In genomic region chr17:28507567-28508195, GRCh38 we compare ENCODE assay signal across 22 cellular contexts. TPM values are rescaled to one million over a fixed set of nuclear protein-coding genes. Genes with fewer than 3 reads are reported as not detected.
A peak's percentile ranks its signal among the peaks of the same experiment; 100 is the strongest.
DNase-seq lines count a peak whose midpoint lies in the region; TF ChIP-seq lines count a peak whose summit lies in the region.
"Had no signal": no experiment of that assay in that cellular context is flagged by ENCODE, and none has a peak within 500 bp of the region (broad histone marks: within the 10 kb centered on the region; RNA-seq: fewer than 3 reads in every experiment).

No MANE protein-coding gene starts in this region.

- no peaks in the 10 kb centered on the region for H3K79me2 ChIP-seq in OCI-LY7 (ENCODE audit: insufficient read depth, low read depth, low read length)

- TF ChIP-seq POLR2A in esophagus squamous epithelium (IDR thresholded peaks at IDR 0.05) = peak in 1 of 4 donors; percentile 15

- no TSS peak for BruUV-seq in OCI-LY7 (replicated peaks; lab: Mats Ljungman, UMichigan)

- no peaks in the 10 kb centered on the region for H3K36me3 Mint-ChIP-seq in activated CD4-positive, alpha-beta memory T cell treated with anti-CD3 and anti-CD28 coated beads for 36 hours
- H3K36me3 Mint-ChIP-seq: activated naive CD4-positive, alpha-beta T cell treated with anti-CD3 and anti-CD28 coated beads, Interleukin-2, amount 50 U/mL, for 24 hours; naive B cell had no signal

- H4K20me1 ChIP-seq in OCI-LY7 (ENCODE audit: insufficient read depth, low read length) = no peaks in the 10 kb centered on the region

- WGBS in esophagus squamous epithelium, 2 donors = 54 to 55% methylated on average over 4 to 8 of the region's 24 CpGs

- no peak overlapping the region for H2AFZ ChIP-seq in OCI-LY7 (ENCODE audit: low read length)

- H3K9me3 ChIP-seq in adipocyte (ENCODE audit: control insufficient read depth, low read length) (no peaks in the 10 kb centered on the region), esophagus squamous epithelium (no peaks in the 10 kb centered on the region), OCI-LY7 (ENCODE audit: low read length) (no peaks in the 10 kb centered on the region)
- H3K9me3 ChIP-seq: colonic mucosa, gastroesophageal sphincter had no signal

- no peak overlapping the region for H3K4me2 ChIP-seq in OCI-LY7 (ENCODE audit: low read length)

- H3K36me3 ChIP-seq in adipocyte (ENCODE audit: control insufficient read depth, insufficient read depth, low read length, severe bottlenecking) = no peaks in the 10 kb centered on the region
- H3K36me3 ChIP-seq in esophagus squamous epithelium = peaks cover 0 to 5% (median 0%) of the 10 kb centered on the region in 3 donors
- H3K36me3 ChIP-seq in OCI-LY7 (ENCODE audit: insufficient read depth, low read length) = no peaks in the 10 kb centered on the region
- H3K36me3 ChIP-seq: colonic mucosa, gastroesophageal sphincter had no signal

- H3K27ac ChIP-seq in esophagus squamous epithelium (peak overlapping the region; percentile 39 to 90 (median 86)), skin epidermis (peak overlapping the region in 17 of 21 experiments; percentile 14 to 86 (median 65)), OCI-LY7 (ENCODE audit: low read depth, low read length, poor library complexity, severe bottlenecking) (no peak overlapping the region)
- H3K27ac ChIP-seq: colonic mucosa, gastroesophageal sphincter had no signal

- H3K4me3 ChIP-seq in adipocyte (ENCODE audit: low read length) (no peak overlapping the region), esophagus squamous epithelium (peak overlapping the region; percentile 41 to 57 (median 49)), skin epidermis (peak overlapping the region; percentile 13 to 42 (median 23)), OCI-LY7 (ENCODE audit: low read depth, low read length, poor library complexity, severe bottlenecking) (no peak overlapping the region)
- H3K4me3 ChIP-seq: colonic mucosa, gastroesophageal sphincter had no signal

- no peak overlapping the region for H3K27ac Mint-ChIP-seq in activated CD4-positive, alpha-beta memory T cell treated with anti-CD3 and anti-CD28 coated beads for 36 hours
- H3K27ac Mint-ChIP-seq: activated naive CD4-positive, alpha-beta T cell treated with anti-CD3 and anti-CD28 coated beads, Interleukin-2, amount 50 U/mL, for 24 hours; activated T-cell treated with anti-CD3 and anti-CD28 coated beads, Interleukin-2, amount 50 U/mL, for 24 hours; B cell had no signal

- H3K27me3 ChIP-seq in adipocyte (replicated peaks; ENCODE audit: control insufficient read depth, insufficient read depth, low read length) = peaks cover 71% of the 10 kb centered on the region
- peaks cover 0 to 71% (median 0%) of the 10 kb centered on the region in 4 donors for H3K27me3 ChIP-seq in esophagus squamous epithelium
- H3K27me3 ChIP-seq: colonic mucosa had no signal

- CTCF ChIA-PET in OCI-LY7 (lab: Charles Lee; ENCODE audit: unreplicated experiment) = no interaction called here
- CTCF ChIA-PET in activated CD4-positive, alpha-beta memory T cell treated with anti-CD3 and anti-CD28 coated beads for 36 hours (lab: Charles Lee) = no interaction called here

- H3K9ac ChIP-seq in adipocyte (ENCODE audit: low read length) = no peak overlapping the region

- TF ChIP-seq CTCF in esophagus squamous epithelium (IDR thresholded peaks at IDR 0.05) = no peak
- no peak for TF ChIP-seq CTCF in OCI-LY7 (conservative IDR thresholded peaks at IDR 0.05; ENCODE audit: low read length)

- no peaks in the 10 kb centered on the region for H3K4me1 Mint-ChIP-seq in activated CD4-positive, alpha-beta memory T cell treated with anti-CD3 and anti-CD28 coated beads for 36 hours (ENCODE audit: low read depth)
- H3K4me1 Mint-ChIP-seq: activated naive CD4-positive, alpha-beta T cell treated with anti-CD3 and anti-CD28 coated beads, Interleukin-2, amount 50 U/mL, for 24 hours; B cell had no signal

- POLR2A ChIA-PET in OCI-LY7 (lab: Charles Lee) = interaction anchor here (0.6 kb wide), 1 partner anchor 299 kb away, joined by 3 read pairs; no protein-coding TSS in a partner anchor
- POLR2A ChIA-PET in activated CD4-positive, alpha-beta memory T cell treated with anti-CD3 and anti-CD28 coated beads for 36 hours (lab: Charles Lee) = no interaction called here

- no peaks in the 10 kb centered on the region for H3K9me2 ChIP-seq in OCI-LY7 (ENCODE audit: insufficient read depth, low read length)

- peaks cover 33% of the 10 kb centered on the region for H3K27me3 Mint-ChIP-seq in activated CD4-positive, alpha-beta memory T cell treated with anti-CD3 and anti-CD28 coated beads for 36 hours

- DNase-seq in HPDE6-E6E7 (ENCODE audit: extremely low spot score) (peak; percentile 97), adipocyte (ENCODE audit: low read depth) (peak; percentile 24), esophagus squamous epithelium (lab: John Stamatoyannopoulos, UW) (no peak), OCI-LY7 (ENCODE audit: low spot score) (no peak), NCI-H2196 (lab: John Stamatoyannopoulos, UW; ENCODE audit: unreplicated experiment) (no peak)
- no peak for DNase-seq in activated CD4-positive, alpha-beta memory T cell treated with anti-CD3 and anti-CD28 coated beads for 36 hours
- DNase-seq: activated CD4-positive, alpha-beta T cell treated with anti-CD3 and anti-CD28 coated beads, Interleukin-2, amount 50 U/mL, for 4 hours; activated T-cell treated with anti-CD3 and anti-CD28 coated beads, Interleukin-2, amount 50 U/mL, for 24 hours; Calu3; colonic mucosa; naive B cell; NCI-H1105 treated with DMSO at 0.1 percent for 48 hours; NCI-H345; stimulated activated CD4-positive, alpha-beta T cell treated with anti-CD3 and anti-CD28 coated beads, Interleukin-4, amount 100 ng/mL, for 1 hour; T-helper 1 cell had no signal

- H3K4me3 Mint-ChIP-seq in activated CD4-positive, alpha-beta memory T cell treated with anti-CD3 and anti-CD28 coated beads for 36 hours = no peak overlapping the region
- H3K4me3 Mint-ChIP-seq: activated naive CD4-positive, alpha-beta T cell treated with anti-CD3 and anti-CD28 coated beads, Interleukin-2, amount 50 U/mL, for 24 hours; activated T-cell treated with anti-CD3 and anti-CD28 coated beads, Interleukin-2, amount 50 U/mL, for 24 hours; B cell; naive B cell had no signal

- no peaks in the 10 kb centered on the region for H3K9me3 Mint-ChIP-seq in activated CD4-positive, alpha-beta memory T cell treated with anti-CD3 and anti-CD28 coated beads for 36 hours
- H3K9me3 Mint-ChIP-seq: activated naive CD4-positive, alpha-beta T cell treated with anti-CD3 and anti-CD28 coated beads, Interleukin-2, amount 50 U/mL, for 24 hours; activated T-cell treated with anti-CD3 and anti-CD28 coated beads, Interleukin-2, amount 50 U/mL, for 24 hours; naive B cell had no signal

- H3K4me1 ChIP-seq in adipocyte (ENCODE audit: control insufficient read depth, insufficient read depth, low read length) = peaks cover 3% of the 10 kb centered on the region
- peaks cover 23 to 62% (median 25%) of the 10 kb centered on the region in 3 donors for H3K4me1 ChIP-seq in esophagus squamous epithelium
- H3K4me1 ChIP-seq in OCI-LY7 (ENCODE audit: insufficient read depth, low read length, poor library complexity, severe bottlenecking) = no peaks in the 10 kb centered on the region
- H3K4me1 ChIP-seq: colonic mucosa, gastroesophageal sphincter had no signal

- intact Hi-C loops in esophagus squamous epithelium (cut with DNase I) = no loop called here
- intact Hi-C loops in OCI-LY7 (cut with micrococcal nuclease; ENCODE audit: unreplicated experiment) = no loop called here
- intact Hi-C loops in activated CD4-positive, alpha-beta memory T cell treated with anti-CD3 and anti-CD28 coated beads for 36 hours (cut with micrococcal nuclease) = no loop called here

RNA-seq across cellular contexts. Expression of gene FOXN1, which starts 1.5 kb away (rescaled TPM):
- total RNA-seq in esophagus squamous epithelium = 10 to 100 TPM; 10.5 to 17.0 (median 14.8) TPM
- total RNA-seq in OCI-LY7 (2014; rRNA removed; shearing (Covaris generic)) = not detected in 2 replicates
- total RNA-seq in OCI-LY7 (2022) = not detected in 2 replicates
- not detected for total RNA-seq in activated CD4-positive, alpha-beta memory T cell treated with anti-CD3 and anti-CD28 coated beads for 36 hours
- total RNA-seq: B cell, Calu3, G401, LHCN-M2, skeletal muscle tissue had no signal

RNA-seq across cellular contexts. Expression of gene SLC13A2, which starts 34.2 kb away (rescaled TPM):
- total RNA-seq in esophagus squamous epithelium = not detected
- not detected in 2 replicates for total RNA-seq in OCI-LY7 (2014; rRNA removed; shearing (Covaris generic))
- total RNA-seq in OCI-LY7 (2022) = not detected in 2 replicates
- total RNA-seq in activated CD4-positive, alpha-beta memory T cell treated with anti-CD3 and anti-CD28 coated beads for 36 hours = not detected
- total RNA-seq: B cell, Calu3, G401, LHCN-M2, skeletal muscle tissue had no signal

RNA-seq across cellular contexts. Expression of gene UNC119, which starts 44.7 kb away (rescaled TPM):
- 10 to 100 TPM; 17.4 to 25.3 (median 21.1) TPM for total RNA-seq in esophagus squamous epithelium
- total RNA-seq in OCI-LY7 (2014; rRNA removed; shearing (Covaris generic)) = 10.5 and 14.2 TPM in 2 replicates
- 8.4 and 14.9 TPM in 2 replicates for total RNA-seq in OCI-LY7 (2022)
- total RNA-seq in activated CD4-positive, alpha-beta memory T cell treated with anti-CD3 and anti-CD28 coated beads for 36 hours = 10 to 100 TPM; 38.0 to 42.0 TPM

Comparison
In these comparisons a context has a peak if more than half of its experiments do, and no peak if none do; other contexts are left out.
1. DNase-seq: peak in HPDE6-E6E7 (single experiment) and adipocyte (single experiment); none in esophagus squamous epithelium (single experiment), OCI-LY7 (single experiment), NCI-H2196 (single experiment) and activated CD4-positive, alpha-beta memory T cell treated with anti-CD3 and anti-CD28 coated beads for 36 hours (single experiment).
2. H3K4me3 ChIP-seq: peak in esophagus squamous epithelium (4 of 4) and skin epidermis (7 of 7); none in adipocyte (single experiment) and OCI-LY7 (single experiment).
3. RNA of gene FOXN1, which starts 1.5 kb away (total RNA-seq): 10.5 to 17.0 TPM in esophagus squamous epithelium; not detected in OCI-LY7 and not detected in activated CD4-positive, alpha-beta memory T cell treated with anti-CD3 and anti-CD28 coated beads for 36 hours; every median in the first group is over 10 times any median in the second.